ENCODE assay signal across 24 cellular contexts in the genomic region with DNA sequence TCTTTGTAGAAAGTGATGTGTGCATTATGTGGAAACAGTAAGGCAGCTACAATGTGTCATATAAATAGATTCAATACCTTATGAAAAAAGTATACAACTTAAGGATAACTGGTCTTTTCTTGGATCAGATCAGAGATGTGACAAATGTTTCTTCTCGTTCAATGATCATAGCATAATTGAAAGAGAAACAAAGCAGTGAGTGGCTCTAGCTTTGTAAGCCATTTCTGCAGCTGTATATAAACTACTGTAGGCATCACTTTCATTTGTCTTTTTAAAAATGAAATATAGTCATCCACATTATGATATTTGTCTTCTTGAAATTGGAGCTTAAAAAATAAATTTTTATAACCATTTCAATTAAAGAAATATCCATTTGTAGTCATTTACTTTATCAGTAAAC.
DNase-seq lines count a peak whose midpoint lies in the region; ATAC-seq, FAIRE-seq and TF ChIP-seq lines count a peak whose summit lies in the region.
"Had no signal": no experiment of that assay in that cellular context is flagged by ENCODE, and none has a peak within 500 bp of the region (broad histone marks: within the 10 kb centered on the region; RNA-seq: fewer than 3 reads in every experiment).

No MANE protein-coding gene starts in this region.

- 2% methylated on average over 1 of the region's 1 CpG for WGBS in A549 (ENCODE audit: missing lambda C conversion rate)
- 28% methylated on average over 1 of the region's 1 CpG for WGBS in esophagus muscularis mucosa

- no peak for TF ChIP-seq RAD21 in A549 (conservative IDR thresholded peaks at IDR 0.05 in 1 of 2, IDR thresholded peaks at IDR 0.05 in 1 of 2)

- H3K4me1 ChIP-seq in A549 (no peaks in the 10 kb centered on the region), MM.1S (ENCODE audit: low read length) (no peaks in the 10 kb centered on the region), esophagus muscularis mucosa (no peaks in the 10 kb centered on the region)
- H3K4me1 ChIP-seq: BLaER1 had no signal

- CTCF ChIA-PET in A549 (lab: Yijun Ruan, JAX): no interaction called here

- POLR2A ChIA-PET in A549 (lab: Yijun Ruan, JAX): no interaction called here

- TF ChIP-seq POLR2A in A549 (IDR thresholded peaks at IDR 0.05; ENCODE audit: low read length) (no peak), esophagus muscularis mucosa (IDR thresholded peaks at IDR 0.05; ENCODE audit: low read depth) (no peak)

- TF ChIP-seq EP300 in A549 (IDR thresholded peaks at IDR 0.05) (no peak), esophagus muscularis mucosa (IDR thresholded peaks at IDR 0.05) (no peak)

- ATAC-seq in A549 (no peak), GM21717 (IDR thresholded peaks at IDR 0.05; ENCODE audit: unreplicated experiment) (peak; percentile 63)
- ATAC-seq: HepG2, Panc1 had no signal

- no peak overlapping the region for H3K27ac ChIP-seq in A549
- H3K27ac ChIP-seq in MM.1S (ENCODE audit: low read length): no peak overlapping the region
- no peak overlapping the region for H3K27ac ChIP-seq in esophagus muscularis mucosa (replicated peaks in 1 of 4)
- H3K27ac ChIP-seq: BLaER1, RWPE1 had no signal

- DNase-seq in A549 (ENCODE audit: low read depth in 1 of 2, low spot score in 1 of 2) (no peak), MM.1S (peak; percentile 28), fibroblast of the aortic adventitia (ENCODE audit: low read depth) (peak; percentile 4), esophagus muscularis mucosa (ENCODE audit: extremely low spot score) (no peak), OCI-M2 (lab: John Stamatoyannopoulos, UW; ENCODE audit: unreplicated experiment) (no peak), activated T-cell treated with anti-CD3 and anti-CD28 coated beads for 4 hours (no peak)
- DNase-seq: CD4-positive, CD25-positive, alpha-beta regulatory T cell; DMS53; Kasumi-1; NCI-H1105 treated with DMSO at 0.1 percent for 48 hours; NCI-H146; NCI-H2029; NCI-H2171; NCI-H345; NCI-H524; NCI-H748 treated with DMSO at 0.1 percent for 48 hours; SHP77; T-helper 1 cell had no signal

- H2AFZ ChIP-seq in MM.1S (ENCODE audit: low read length): no peak overlapping the region

- no peaks in the 10 kb centered on the region for H3F3A ChIP-seq in MM.1S (ENCODE audit: insufficient read depth, low read length)

- H3K4me3 ChIP-seq in A549 (no peak overlapping the region), MM.1S (ENCODE audit: low read length) (no peak overlapping the region), fibroblast of the aortic adventitia (ENCODE audit: low read depth, low read length) (no peak overlapping the region), esophagus muscularis mucosa (no peak overlapping the region)
- H3K4me3 ChIP-seq: BLaER1 had no signal

- H3K36me3 ChIP-seq in MM.1S (replicated peaks; ENCODE audit: insufficient read depth, low read length): no peaks in the 10 kb centered on the region
- no peaks in the 10 kb centered on the region for H3K36me3 ChIP-seq in esophagus muscularis mucosa
- H3K36me3 ChIP-seq: BLaER1 had no signal

- no peaks in the 10 kb centered on the region for H3K9me2 ChIP-seq in MM.1S (replicated peaks; ENCODE audit: insufficient read depth, low read length)

- H3K9me3 ChIP-seq in A549 (no peaks in the 10 kb centered on the region), MM.1S (replicated peaks; ENCODE audit: insufficient read depth, low read length) (no peaks in the 10 kb centered on the region), esophagus muscularis mucosa (no peaks in the 10 kb centered on the region)
- H3K9me3 ChIP-seq: BLaER1 had no signal

- H3K4me2 ChIP-seq in A549 (no peak overlapping the region), MM.1S (ENCODE audit: low read depth, low read length) (peak overlapping the region; percentile 35; the same call in 1 of the 2 replicates)
- H3K4me2 ChIP-seq: BLaER1 had no signal

- no peak overlapping the region for H3K9ac ChIP-seq in MM.1S (ENCODE audit: low read length)
- H3K9ac ChIP-seq: BLaER1 had no signal

- TF ChIP-seq CTCF in A549 (IDR thresholded peaks at IDR 0.05) (no peak), MM.1S (IDR thresholded peaks at IDR 0.05; ENCODE audit: low read length) (no peak), fibroblast of the aortic adventitia (IDR thresholded peaks at IDR 0.05; ENCODE audit: insufficient read depth, low read length) (no peak), esophagus muscularis mucosa (IDR thresholded peaks at IDR 0.05) (no peak)

- H3K27me3 ChIP-seq in MM.1S (replicated peaks; ENCODE audit: insufficient read depth, low read length) (no peaks in the 10 kb centered on the region), esophagus muscularis mucosa (no peaks in the 10 kb centered on the region)
- H3K27me3 ChIP-seq: BLaER1 had no signal

- FAIRE-seq in A549 (lab: Jason Lieb, UNC): peak; percentile 18
- FAIRE-seq: H54, HepG2 had no signal

- no peaks in the 10 kb centered on the region for H3K79me2 ChIP-seq in MM.1S (ENCODE audit: low read length)

- no peaks in the 10 kb centered on the region; the same call in 1 of the 2 replicates for H4K20me1 ChIP-seq in MM.1S (ENCODE audit: insufficient read depth, low read length)
- H4K20me1 ChIP-seq: BLaER1 had no signal

- intact Hi-C loops in esophagus muscularis mucosa (cut with DNase I): no loop called here

TF ChIP-seq in A549, 52 proteins besides CTCF, POLR2A, EP300 and RAD21:
- TF ChIP-seq TP53 (CRISPR knock-in tag; IDR thresholded peaks at IDR 0.05) (no peak), HOXB13 (CRISPR knock-in tag; IDR thresholded peaks at IDR 0.05; ENCODE audit: low read depth) (no peak), MAZ (IDR thresholded peaks at IDR 0.05; ENCODE audit: borderline replicate concordance, low read depth, low read length) (no peak), JUNB (IDR thresholded peaks at IDR 0.05) (no peak), CBX2 (IDR thresholded peaks at IDR 0.05; ENCODE audit: borderline replicate concordance, low read depth) (no peak), ZC3H11A (IDR thresholded peaks at IDR 0.05) (no peak), MYC (IDR thresholded peaks at IDR 0.05; ENCODE audit: borderline replicate concordance, low read length) (no peak)
- TF ChIP-seq, protein P1, sequence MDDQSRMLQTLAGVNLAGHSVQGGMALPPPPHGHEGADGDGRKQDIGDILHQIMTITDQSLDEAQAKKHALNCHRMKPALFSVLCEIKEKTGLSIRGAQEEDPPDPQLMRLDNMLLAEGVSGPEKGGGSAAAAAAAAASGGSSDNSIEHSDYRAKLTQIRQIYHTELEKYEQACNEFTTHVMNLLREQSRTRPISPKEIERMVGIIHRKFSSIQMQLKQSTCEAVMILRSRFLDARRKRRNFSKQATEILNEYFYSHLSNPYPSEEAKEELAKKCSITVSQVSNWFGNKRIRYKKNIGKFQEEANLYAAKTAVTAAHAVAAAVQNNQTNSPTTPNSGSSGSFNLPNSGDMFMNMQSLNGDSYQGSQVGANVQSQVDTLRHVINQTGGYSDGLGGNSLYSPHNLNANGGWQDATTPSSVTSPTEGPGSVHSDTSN (IDR thresholded peaks at IDR 0.05): no peak
- TF ChIP-seq, protein P2, sequence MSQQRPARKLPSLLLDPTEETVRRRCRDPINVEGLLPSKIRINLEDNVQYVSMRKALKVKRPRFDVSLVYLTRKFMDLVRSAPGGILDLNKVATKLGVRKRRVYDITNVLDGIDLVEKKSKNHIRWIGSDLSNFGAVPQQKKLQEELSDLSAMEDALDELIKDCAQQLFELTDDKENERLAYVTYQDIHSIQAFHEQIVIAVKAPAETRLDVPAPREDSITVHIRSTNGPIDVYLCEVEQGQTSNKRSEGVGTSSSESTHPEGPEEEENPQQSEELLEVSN (IDR thresholded peaks at IDR 0.05; ENCODE audit: borderline replicate concordance, low read depth): no peak
- TF ChIP-seq, protein P3, sequence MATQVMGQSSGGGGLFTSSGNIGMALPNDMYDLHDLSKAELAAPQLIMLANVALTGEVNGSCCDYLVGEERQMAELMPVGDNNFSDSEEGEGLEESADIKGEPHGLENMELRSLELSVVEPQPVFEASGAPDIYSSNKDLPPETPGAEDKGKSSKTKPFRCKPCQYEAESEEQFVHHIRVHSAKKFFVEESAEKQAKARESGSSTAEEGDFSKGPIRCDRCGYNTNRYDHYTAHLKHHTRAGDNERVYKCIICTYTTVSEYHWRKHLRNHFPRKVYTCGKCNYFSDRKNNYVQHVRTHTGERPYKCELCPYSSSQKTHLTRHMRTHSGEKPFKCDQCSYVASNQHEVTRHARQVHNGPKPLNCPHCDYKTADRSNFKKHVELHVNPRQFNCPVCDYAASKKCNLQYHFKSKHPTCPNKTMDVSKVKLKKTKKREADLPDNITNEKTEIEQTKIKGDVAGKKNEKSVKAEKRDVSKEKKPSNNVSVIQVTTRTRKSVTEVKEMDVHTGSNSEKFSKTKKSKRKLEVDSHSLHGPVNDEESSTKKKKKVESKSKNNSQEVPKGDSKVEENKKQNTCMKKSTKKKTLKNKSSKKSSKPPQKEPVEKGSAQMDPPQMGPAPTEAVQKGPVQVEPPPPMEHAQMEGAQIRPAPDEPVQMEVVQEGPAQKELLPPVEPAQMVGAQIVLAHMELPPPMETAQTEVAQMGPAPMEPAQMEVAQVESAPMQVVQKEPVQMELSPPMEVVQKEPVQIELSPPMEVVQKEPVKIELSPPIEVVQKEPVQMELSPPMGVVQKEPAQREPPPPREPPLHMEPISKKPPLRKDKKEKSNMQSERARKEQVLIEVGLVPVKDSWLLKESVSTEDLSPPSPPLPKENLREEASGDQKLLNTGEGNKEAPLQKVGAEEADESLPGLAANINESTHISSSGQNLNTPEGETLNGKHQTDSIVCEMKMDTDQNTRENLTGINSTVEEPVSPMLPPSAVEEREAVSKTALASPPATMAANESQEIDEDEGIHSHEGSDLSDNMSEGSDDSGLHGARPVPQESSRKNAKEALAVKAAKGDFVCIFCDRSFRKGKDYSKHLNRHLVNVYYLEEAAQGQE (IDR thresholded peaks at IDR 0.05): no peak

Comparison
In these comparisons a context has a peak if more than half of its experiments do, and no peak if none do; other contexts are left out.
1. DNase-seq: peak in MM.1S (single experiment) and fibroblast of the aortic adventitia (single experiment); none in A549 (0 of 2), esophagus muscularis mucosa (single experiment), OCI-M2 (single experiment) and activated T-cell treated with anti-CD3 and anti-CD28 coated beads for 4 hours (single experiment).